ENCODE assay signal across 25 cellular contexts in the genomic region with DNA sequence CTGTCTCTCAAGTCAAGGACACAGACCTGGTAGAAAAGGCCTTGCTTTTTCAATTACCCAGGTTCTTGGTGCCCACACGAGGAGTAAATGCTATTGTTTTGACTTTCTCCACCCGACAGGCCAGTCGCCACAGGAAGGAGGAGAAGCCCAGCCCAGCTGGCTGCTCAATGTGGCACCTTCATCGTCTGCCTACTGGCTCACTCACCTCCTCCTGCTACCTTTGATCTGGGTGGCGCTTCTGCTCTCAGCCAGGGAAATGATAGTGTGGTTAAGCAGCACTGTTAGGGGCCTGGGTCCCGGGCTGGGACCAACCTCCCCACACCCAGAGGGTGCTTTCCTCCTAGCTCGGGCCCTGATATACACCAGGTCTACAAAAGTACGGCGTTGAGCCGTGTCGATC.
A peak's percentile ranks its signal among the peaks of the same experiment; 100 is the strongest.
DNase-seq lines count a peak whose midpoint lies in the region; FAIRE-seq and TF ChIP-seq lines count a peak whose summit lies in the region.
"Had no signal": no experiment of that assay in that cellular context is flagged by ENCODE, and none has a peak within 500 bp of the region (broad histone marks: within the 10 kb centered on the region; RNA-seq: fewer than 3 reads in every experiment).

No MANE protein-coding gene starts in this region.

- peaks cover 11 to 36% (median 19%) of the 10 kb centered on the region in 11 experiments; a peak in 19 of 22 replicates for H3K9me3 ChIP-seq in BLaER1 treated with 17β-estradiol and CSF1 and Interleukin-3, amounts not matched to agents 10 nM and 100 nM (replicated peaks in 1 of 11)
- H3K9me3 ChIP-seq in NT2/D1 (ENCODE audit: insufficient read depth, low read length) (peaks cover 11% of the 10 kb centered on the region; the same call in 1 of the 2 replicates), keratinocyte (ENCODE audit: control insufficient read depth, low read depth, low read length) (no peaks in the 10 kb centered on the region), neural progenitor cell (ENCODE audit: low read depth) (no peaks in the 10 kb centered on the region)
- H3K9me3 ChIP-seq: SJCRH30, thyroid gland had no signal

- FAIRE-seq in keratinocyte (lab: Jason Lieb, UNC): no peak
- FAIRE-seq: frontal cortex had no signal

- H3K4me3 Mint-ChIP-seq in neural progenitor cell: no peak overlapping the region
- no peak overlapping the region for H3K4me3 Mint-ChIP-seq in glutamatergic neuron (ENCODE audit: unreplicated experiment)
- H3K4me3 Mint-ChIP-seq: activated T-helper 1 cell treated with anti-CD3 and anti-CD28 coated beads, Interleukin-12 subunit alpha, Interleukin-12 subunit beta, Interleukin-2, Interleukin-4 antibody, amounts not matched to agents 30 ng/mL and 10 ng/mL and 1 ng/mL, durations not matched to agents 14 hours and 24 hours and 36 hours; dendritic cell treated with granulocyte-macrophage colony-stimulating factor and Interleukin-4, amounts not matched to agents 40 ng/mL and 50 ng/mL, for 4 days; naive B cell had no signal

- no peak for TF ChIP-seq CTCF in keratinocyte (optimal IDR thresholded peaks at IDR 0.05 in 1 of 3, IDR thresholded peaks at IDR 0.05 in 1 of 3, conservative IDR thresholded peaks at IDR 0.05 in 1 of 3; ENCODE audit: extremely low read depth in 1 of 3, insufficient read depth in 2 of 3, low read length in 3 of 3)
- no peak for TF ChIP-seq CTCF in neural progenitor cell (IDR thresholded peaks at IDR 0.05)
- no peak for TF ChIP-seq CTCF in glutamatergic neuron (IDR thresholded peaks at IDR 0.05; ENCODE audit: partially characterized antibody, unreplicated experiment)

- H3K36me3 Mint-ChIP-seq in neural progenitor cell (no peaks in the 10 kb centered on the region), glutamatergic neuron (ENCODE audit: unreplicated experiment) (peaks cover 14% of the 10 kb centered on the region)

- H3K9me3 Mint-ChIP-seq in neural progenitor cell (peaks cover 7% of the 10 kb centered on the region), glutamatergic neuron (ENCODE audit: unreplicated experiment) (peaks cover 17% of the 10 kb centered on the region)
- H3K9me3 Mint-ChIP-seq: stimulated activated naive CD8-positive, alpha-beta T cell treated with anti-CD3 and anti-CD28 coated beads, Interleukin-15, Interleukin-2, amounts not matched to agents 100 ng/mL and 50 ng/mL, for 24 hours had no signal

- H3K27me3 Mint-ChIP-seq in neural progenitor cell (ENCODE audit: insufficient read depth, low read depth) (peaks cover 18% of the 10 kb centered on the region), glutamatergic neuron (ENCODE audit: unreplicated experiment) (peaks cover 8% of the 10 kb centered on the region)
- H3K27me3 Mint-ChIP-seq: central memory CD8-positive, alpha-beta T cell had no signal

- H3F3A ChIP-seq in neural progenitor cell (ENCODE audit: low read depth): peaks cover under 1% of the 10 kb centered on the region

- no peaks in the 10 kb centered on the region for H4K20me1 ChIP-seq in BLaER1 treated with 17β-estradiol and CSF1 and Interleukin-3, amounts not matched to agents 10 nM and 100 nM
- H4K20me1 ChIP-seq in keratinocyte (ENCODE audit: control insufficient read depth, extremely low read depth, insufficient read depth, low read length) (no peaks in the 10 kb centered on the region), neural progenitor cell (ENCODE audit: low read depth) (no peaks in the 10 kb centered on the region)

- peak overlapping the region in 8 of 11 experiments; percentile 55 to 83 (median 69); a peak in 15 of 22 replicates for H3K4me2 ChIP-seq in BLaER1 treated with 17β-estradiol and CSF1 and Interleukin-3, amounts not matched to agents 10 nM and 100 nM
- no peak overlapping the region for H3K4me2 ChIP-seq in keratinocyte (ENCODE audit: control insufficient read depth, extremely low read depth, insufficient read depth, low read depth, low read length)
- no peak overlapping the region for H3K4me2 ChIP-seq in neural progenitor cell

- no peak overlapping the region for H3K9ac ChIP-seq in BLaER1 treated with 17β-estradiol and CSF1 and Interleukin-3, amounts not matched to agents 10 nM and 100 nM
- peak overlapping the region; percentile 27 for H3K9ac ChIP-seq in NT2/D1 (ENCODE audit: insufficient read length, low read depth)
- H3K9ac ChIP-seq in keratinocyte (ENCODE audit: control insufficient read depth, extremely low read depth, insufficient read depth, low read length): no peak overlapping the region
- H3K9ac ChIP-seq in neural progenitor cell: no peak overlapping the region

- H3K27ac Mint-ChIP-seq in neural progenitor cell: no peak overlapping the region
- no peak overlapping the region for H3K27ac Mint-ChIP-seq in glutamatergic neuron (ENCODE audit: unreplicated experiment)
- H3K27ac Mint-ChIP-seq: activated T-helper 1 cell treated with anti-CD3 and anti-CD28 coated beads, Interleukin-12 subunit alpha, Interleukin-12 subunit beta, Interleukin-2, Interleukin-4 antibody, amounts not matched to agents 30 ng/mL and 10 ng/mL and 1 ng/mL, durations not matched to agents 14 hours and 24 hours and 36 hours; dendritic cell treated with granulocyte-macrophage colony-stimulating factor and Interleukin-4, amounts not matched to agents 40 ng/mL and 50 ng/mL, for 4 days; naive B cell; stimulated activated naive CD8-positive, alpha-beta T cell treated with anti-CD3 and anti-CD28 coated beads, Interleukin-15, Interleukin-2, amounts not matched to agents 100 ng/mL and 50 ng/mL, for 24 hours had no signal

- peaks cover 10 to 55% (median 37%) of the 10 kb centered on the region in 10 experiments for H3K4me1 ChIP-seq in BLaER1 treated with 17β-estradiol and CSF1 and Interleukin-3, amounts not matched to agents 10 nM and 100 nM
- H3K4me1 ChIP-seq in NT2/D1 (ENCODE audit: insufficient read depth, insufficient read length): peaks cover 19% of the 10 kb centered on the region
- peaks cover 14% of the 10 kb centered on the region for H3K4me1 ChIP-seq in keratinocyte (ENCODE audit: control insufficient read depth, extremely low read depth, insufficient read depth, low read length)
- peaks cover 10% of the 10 kb centered on the region for H3K4me1 ChIP-seq in neural progenitor cell
- H3K4me1 ChIP-seq: SJCRH30, thyroid gland had no signal

- H3K27ac ChIP-seq in BLaER1 treated with 17β-estradiol and CSF1 and Interleukin-3, amounts not matched to agents 10 nM and 100 nM: no peak overlapping the region
- H3K27ac ChIP-seq in keratinocyte (ENCODE audit: control insufficient read depth, insufficient read depth, low read length) (no peak overlapping the region), neural progenitor cell (no peak overlapping the region)
- H3K27ac ChIP-seq: SJCRH30, thyroid gland had no signal

- H2AFZ ChIP-seq in keratinocyte (ENCODE audit: control insufficient read depth, low read length) (peak overlapping the region; percentile 21), neural progenitor cell (replicated peaks) (no peak overlapping the region)

- no peaks in the 10 kb centered on the region for H3K79me2 ChIP-seq in keratinocyte (ENCODE audit: control insufficient read depth, insufficient read depth, low read length)
- no peaks in the 10 kb centered on the region for H3K79me2 ChIP-seq in neural progenitor cell (ENCODE audit: low read depth)

- dilution Hi-C loops in keratinocyte (cut with MboI; ENCODE audit: extremely low pct_ligation_motif_present, low sequenced_read_pairs): no loop called here

- DNase-seq in NCI-H526 (lab: John Stamatoyannopoulos, UW) (peak; percentile 43 to 61), NCI-H526 treated with DMSO at 0.1 percent for 48 hours (lab: John Stamatoyannopoulos, UW) (no peak), NT2/D1 (ENCODE audit: low read depth, low spot score) (no peak), keratinocyte (ENCODE audit: low read depth, low spot score) (no peak), neural progenitor cell (ENCODE audit: low spot score) (no peak), glutamatergic neuron (no peak), inferior parietal cortex (ENCODE audit: extremely low spot score) (no peak)
- DNase-seq: 8988T; activated CD4-positive, CD25-positive, alpha-beta regulatory T cell treated with anti-CD3 and anti-CD28 coated beads, Interleukin-2, amount 50 U/mL, for 72 hours; DMS79; GF-D8; mesendoderm; naive B cell; NCI-H1048; NCI-H187; NCI-H2171 treated with DMSO at 0.1 percent for 48 hours; NCI-H69; SJCRH30; thyroid gland had no signal

- peaks cover 0 to 14% (median 0%) of the 10 kb centered on the region in 11 experiments; a peak in 7 of 22 replicates for H3K27me3 ChIP-seq in BLaER1 treated with 17β-estradiol and CSF1 and Interleukin-3, amounts not matched to agents 10 nM and 100 nM
- H3K27me3 ChIP-seq in NT2/D1 (ENCODE audit: insufficient read depth, insufficient read length) (peaks cover 3% of the 10 kb centered on the region), keratinocyte (ENCODE audit: control insufficient read depth, extremely low read depth, insufficient read depth, low read length) (no peaks in the 10 kb centered on the region), neural progenitor cell (peaks cover 29% of the 10 kb centered on the region)
- H3K27me3 ChIP-seq: thyroid gland had no signal

- no peak overlapping the region for H3K4me3 ChIP-seq in BLaER1 treated with 17β-estradiol and CSF1 and Interleukin-3, amounts not matched to agents 10 nM and 100 nM
- H3K4me3 ChIP-seq in NT2/D1 (ENCODE audit: insufficient read length, low read depth): no peak overlapping the region
- H3K4me3 ChIP-seq in keratinocyte (ENCODE audit: control insufficient read depth in 2 of 3, extremely low read depth in 1 of 3, insufficient read depth in 2 of 3, low read depth in 1 of 3, low read length in 3 of 3): no peak overlapping the region
- H3K4me3 ChIP-seq in neural progenitor cell: no peak overlapping the region
- H3K4me3 ChIP-seq: SJCRH30, thyroid gland had no signal

- no peaks in the 10 kb centered on the region for H3K9me1 ChIP-seq in keratinocyte (ENCODE audit: control insufficient read depth, extremely low read depth, insufficient read depth, low read length)

- peaks cover 64% of the 10 kb centered on the region for H3K4me1 Mint-ChIP-seq in neural progenitor cell
- no peaks in the 10 kb centered on the region for H3K4me1 Mint-ChIP-seq in glutamatergic neuron (ENCODE audit: low read depth, unreplicated experiment)
- H3K4me1 Mint-ChIP-seq: central memory CD8-positive, alpha-beta T cell had no signal

- H3K36me3 ChIP-seq in BLaER1 treated with 17β-estradiol and CSF1 and Interleukin-3, amounts not matched to agents 10 nM and 100 nM: peaks cover 0 to 3% (median 0%) of the 10 kb centered on the region in 11 experiments; a peak in 2 of 22 replicates
- H3K36me3 ChIP-seq in NT2/D1 (ENCODE audit: insufficient read depth, insufficient read length, low read length) (no peaks in the 10 kb centered on the region), keratinocyte (ENCODE audit: control insufficient read depth in 2 of 2, extremely low read depth in 1 of 2, insufficient read depth in 2 of 2, low read length in 2 of 2) (no peaks in the 10 kb centered on the region), neural progenitor cell (no peaks in the 10 kb centered on the region)
- H3K36me3 ChIP-seq: SJCRH30, thyroid gland had no signal

Comparison
In these comparisons a context has a peak if more than half of its experiments do, and no peak if none do; other contexts are left out.
1. DNase-seq: peak in NCI-H526 (2 of 2); none in NCI-H526 treated with DMSO at 0.1 percent for 48 hours (single experiment), NT2/D1 (single experiment), keratinocyte (single experiment), neural progenitor cell (single experiment), glutamatergic neuron (single experiment) and inferior parietal cortex (single experiment).
2. H3K4me2 ChIP-seq: peak in BLaER1 treated with 17β-estradiol and CSF1 and Interleukin-3, amounts not matched to agents 10 nM and 100 nM (8 of 11); none in keratinocyte (single experiment) and neural progenitor cell (single experiment).